9 cellular contexts compared by ENCODE assay signal in the genomic region with DNA sequence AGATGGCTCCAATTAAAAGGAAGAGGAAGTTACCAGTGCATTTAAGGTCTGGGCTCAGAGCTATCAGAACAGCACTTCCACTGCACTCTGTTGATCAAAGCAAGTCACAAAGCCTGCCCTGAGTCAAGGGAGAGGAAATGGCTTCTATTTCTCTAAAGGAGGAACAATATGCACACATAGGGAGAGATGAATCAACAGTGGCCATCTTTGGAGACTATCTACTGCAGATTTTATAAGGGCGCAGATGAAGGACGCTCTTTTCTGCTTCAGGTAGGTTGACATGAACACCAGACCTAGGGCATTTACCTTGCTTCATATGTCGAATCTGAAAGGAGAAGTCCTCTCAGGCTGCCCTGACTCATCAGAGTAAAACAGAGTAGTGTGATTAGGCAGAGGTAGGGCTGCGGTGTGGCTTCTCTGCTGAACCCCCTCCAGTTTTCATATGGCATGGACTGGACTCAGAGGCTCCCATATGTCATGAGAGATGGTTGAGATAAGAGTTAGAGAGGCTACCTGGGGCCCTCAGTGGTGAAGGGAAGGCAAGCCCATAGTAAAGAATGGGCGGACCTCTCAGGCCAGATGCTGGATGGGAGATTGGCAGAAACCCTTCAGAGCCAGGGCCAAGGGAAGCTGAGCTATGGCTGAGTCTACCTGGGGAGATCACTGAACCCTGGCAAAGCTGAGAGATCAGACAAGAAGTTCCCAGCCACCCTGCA.
DNase-seq lines count a peak whose midpoint lies in the region; ATAC-seq, FAIRE-seq and TF ChIP-seq lines count a peak whose summit lies in the region.
"Had no signal": no experiment of that assay in that cellular context is flagged by ENCODE, and none has a peak within 500 bp of the region (broad histone marks: within the 10 kb centered on the region; RNA-seq: fewer than 3 reads in every experiment).

No MANE protein-coding gene starts in this region.

- ATAC-seq in psoas muscle = no peak

- H3K27me3 ChIP-seq in GM23248 (replicated peaks; ENCODE audit: insufficient read depth) (no peaks in the 10 kb centered on the region), testis (no peaks in the 10 kb centered on the region), psoas muscle (ENCODE audit: insufficient read depth in 3 of 3, low read length in 2 of 3) (no peaks in the 10 kb centered on the region)
- H3K27me3 ChIP-seq: cardiac muscle cell had no signal

- no peak for TF ChIP-seq CTCF in testis (IDR thresholded peaks at IDR 0.05)
- no peak for TF ChIP-seq CTCF in psoas muscle (IDR thresholded peaks at IDR 0.05)

- FAIRE-seq in GM12892 (lab: Jason Lieb, UNC) = peak; percentile 91

- intact Hi-C loops in testis (cut with DNase I; ENCODE audit: low total_unique reads) (loop anchor here (10.0 kb wide), 1 partner anchor 82 kb away; a partner anchor contains a TSS), psoas muscle (cut with DNase I) (no loop called here)

- peak; percentile 28; the same call in 1 of the 2 replicates for TF ChIP-seq POLR2A in GM12892 (IDR thresholded peaks at IDR 0.05; ENCODE audit: low read depth, low read length)
- TF ChIP-seq POLR2A in testis (IDR thresholded peaks at IDR 0.05) = no peak

- no peak overlapping the region for H2AFZ ChIP-seq in GM23248

- DNase-seq in GM12892 (ENCODE audit: insufficient read length) (no peak), GM23248 (no peak), NOMO-1 (lab: John Stamatoyannopoulos, UW; ENCODE audit: unreplicated experiment in 2 of 2) (peak; percentile 82 to 92), testis (no peak), NCI-H2107 treated with DMSO at 0.1 percent for 48 hours (lab: John Stamatoyannopoulos, UW; ENCODE audit: unreplicated experiment) (no peak), psoas muscle (no peak)
- no peak for DNase-seq in effector CD8-positive, alpha-beta T cell (lab: John Stamatoyannopoulos, UW)

- peaks cover 49% of the 10 kb centered on the region for H3F3A ChIP-seq in GM23248 (ENCODE audit: insufficient read depth)

- WGBS in GM23248 (ENCODE audit: low coverage in 1 of 2, low lambda C conversion rate in 2 of 2, missing lambda C conversion rate in 2 of 2), 2 experiments = 97 to 98% methylated on average over 5 of the region's 5 CpGs
- 81 to 91% methylated on average over 5 of the region's 5 CpGs for WGBS in testis, 2 donors
- 84 to 97% (median 94%) methylated on average over 5 of the region's 5 CpGs for WGBS in psoas muscle, 3 donors

- H3K27me3 Mint-ChIP-seq in activated naive CD8-positive, alpha-beta T cell = no peaks in the 10 kb centered on the region

- in situ Hi-C loops in GM23248 (cut with MboI) = no loop called here

- H3K4me1 ChIP-seq in GM23248 (ENCODE audit: insufficient read depth) (peaks cover 56% of the 10 kb centered on the region), testis (peaks cover 71% of the 10 kb centered on the region), psoas muscle (peaks cover 11% of the 10 kb centered on the region)

- H3K4me1 Mint-ChIP-seq in activated naive CD8-positive, alpha-beta T cell (ENCODE audit: low read depth) = peaks cover 86% of the 10 kb centered on the region

- H3K27ac ChIP-seq in GM23248 = 0 out of 2 replicates have a peak overlapping the region, but pooled peaks have one; percentile 1
- H3K27ac ChIP-seq in testis = peak overlapping the region; percentile 67 to 81
- H3K27ac ChIP-seq in psoas muscle = no peak overlapping the region
- H3K27ac ChIP-seq: cardiac muscle cell had no signal

- H3K4me2 ChIP-seq in GM23248 (ENCODE audit: unreplicated experiment) = no peak overlapping the region

- no peaks in the 10 kb centered on the region for H3K9me2 ChIP-seq in GM23248 (ENCODE audit: insufficient read depth)

- peak overlapping the region; percentile 73 for H3K4me3 Mint-ChIP-seq in activated naive CD8-positive, alpha-beta T cell

- H3K27ac Mint-ChIP-seq in activated naive CD8-positive, alpha-beta T cell = peak overlapping the region; percentile 91

- no peaks in the 10 kb centered on the region for H3K79me2 ChIP-seq in GM23248 (ENCODE audit: insufficient read depth)

- no peak overlapping the region for H3K9ac ChIP-seq in GM23248

- H3K4me3 ChIP-seq in GM23248 (no peak overlapping the region), testis (no peak overlapping the region), psoas muscle (no peak overlapping the region)
- H3K4me3 ChIP-seq: cardiac muscle cell had no signal

- no peaks in the 10 kb centered on the region for H3K9me3 ChIP-seq in GM23248 (ENCODE audit: low read depth)
- no peaks in the 10 kb centered on the region for H3K9me3 ChIP-seq in testis
- no peaks in the 10 kb centered on the region for H3K9me3 ChIP-seq in psoas muscle

- no peaks in the 10 kb centered on the region for H4K20me1 ChIP-seq in GM23248 (ENCODE audit: insufficient read depth)

- no peaks in the 10 kb centered on the region for H3K36me3 Mint-ChIP-seq in activated naive CD8-positive, alpha-beta T cell

- H3K36me3 ChIP-seq in GM23248 (ENCODE audit: low read depth) (no peaks in the 10 kb centered on the region), testis (ENCODE audit: low read depth, missing control alignments) (no peaks in the 10 kb centered on the region), psoas muscle (ENCODE audit: insufficient read depth in 1 of 2, low read depth in 1 of 2) (no peaks in the 10 kb centered on the region)
- H3K36me3 ChIP-seq: cardiac muscle cell had no signal

- no peaks in the 10 kb centered on the region for H3K9me3 Mint-ChIP-seq in activated naive CD8-positive, alpha-beta T cell (ENCODE audit: low read depth)

Comparison
In these comparisons a context has a peak if more than half of its experiments do, and no peak if none do; other contexts are left out.
1. DNase-seq: peak in NOMO-1 (2 of 2); none in GM12892 (single experiment), GM23248 (single experiment), testis (single experiment), effector CD8-positive, alpha-beta T cell (single experiment), NCI-H2107 treated with DMSO at 0.1 percent for 48 hours (single experiment) and psoas muscle (0 of 2).